17 cellular contexts compared by ENCODE assay signal in the genomic region with DNA sequence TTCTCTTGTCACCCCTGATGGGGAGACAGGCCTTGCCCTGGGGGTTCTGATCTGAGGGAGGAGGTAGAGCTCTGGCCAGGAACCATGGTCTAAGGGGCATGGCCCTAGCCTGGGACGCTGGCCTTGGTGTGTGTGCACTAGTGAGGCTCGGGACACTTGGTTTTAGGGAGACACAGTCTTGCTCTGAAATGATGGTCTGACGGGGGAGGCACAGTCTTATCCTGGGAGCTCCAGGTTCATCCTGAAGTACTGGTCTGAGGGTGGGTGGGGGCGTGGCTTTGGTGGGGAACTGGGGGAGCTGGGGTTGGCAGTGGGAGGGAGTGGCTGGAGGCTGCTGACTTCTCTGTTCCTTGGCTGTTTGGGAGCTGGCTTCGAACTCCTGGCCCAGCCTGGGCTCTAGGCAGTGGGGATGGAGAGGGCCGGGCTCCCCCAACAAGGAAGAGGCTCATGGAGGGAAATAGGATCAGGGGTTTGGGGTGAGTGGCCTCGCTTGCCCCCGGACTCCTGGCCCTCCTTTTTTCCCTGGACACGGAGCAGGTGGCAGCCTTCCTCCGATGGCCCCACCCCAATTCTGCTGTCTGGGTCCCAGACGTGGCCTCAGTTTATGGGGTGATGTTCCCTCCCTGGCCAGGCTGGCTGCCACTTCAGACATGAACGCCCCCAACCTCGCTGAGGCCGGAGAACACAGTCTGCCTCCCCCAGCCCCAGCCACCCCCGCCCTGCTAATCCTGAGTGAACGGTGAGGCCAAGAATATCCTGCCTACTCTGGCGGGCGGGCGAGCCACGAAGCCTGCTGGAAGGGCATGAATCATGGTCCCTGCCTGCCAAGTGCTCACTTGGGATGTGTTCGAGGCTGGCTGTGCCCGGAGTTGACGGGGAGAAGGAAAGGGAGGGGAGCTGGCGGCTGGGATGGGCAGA. TPM values are rescaled to one million over a fixed set of nuclear protein-coding genes. Genes with fewer than 3 reads are reported as not detected.
DNase-seq lines count a peak whose midpoint lies in the region; ATAC-seq and TF ChIP-seq lines count a peak whose summit lies in the region.
"Had no signal": no experiment of that assay in that cellular context is flagged by ENCODE, and none has a peak within 500 bp of the region (broad histone marks: within the 10 kb centered on the region; RNA-seq: fewer than 3 reads in every experiment).

No MANE protein-coding gene starts in this region.

- no peaks in the 10 kb centered on the region for H3K9me2 ChIP-seq in HCT116 (ENCODE audit: insufficient read depth)

- H3K9ac ChIP-seq in HCT116 (ENCODE audit: low read length): no peak overlapping the region

- no peaks in the 10 kb centered on the region for H3K36me3 Mint-ChIP-seq in chondrocyte (ENCODE audit: low read depth)
- H3K36me3 Mint-ChIP-seq in activated CD4-positive, alpha-beta T cell treated with anti-CD3 and anti-CD28 coated beads for 36 hours (ENCODE audit: low read depth): no peaks in the 10 kb centered on the region
- H3K36me3 Mint-ChIP-seq: activated CD8-positive, alpha-beta memory T cell treated with anti-CD3 and anti-CD28 coated beads, Interleukin-2, amount 10 ng/mL, durations not matched to agents 7 days and 5 days had no signal

- H3K4me3 ChIP-seq in HCT116 (replicated peaks in 1 of 2; ENCODE audit: low read depth in 1 of 2, low read length in 2 of 2): no peak overlapping the region
- H3K4me3 ChIP-seq: ovary had no signal

- H3K27me3 Mint-ChIP-seq in chondrocyte (ENCODE audit: low read depth): no peaks in the 10 kb centered on the region
- no peaks in the 10 kb centered on the region for H3K27me3 Mint-ChIP-seq in activated CD4-positive, alpha-beta T cell treated with anti-CD3 and anti-CD28 coated beads for 36 hours
- H3K27me3 Mint-ChIP-seq: activated CD8-positive, alpha-beta memory T cell treated with anti-CD3 and anti-CD28 coated beads, Interleukin-2, amount 10 ng/mL, durations not matched to agents 7 days and 5 days had no signal

- no peak for TF ChIP-seq POLR2A in HCT116 (IDR thresholded peaks at IDR 0.05; ENCODE audit: borderline replicate concordance, extremely low read depth, insufficient read depth, insufficient read length)

- no peak for TF ChIP-seq CTCF in HCT116 (IDR thresholded peaks at IDR 0.05 in 2 of 3, conservative IDR thresholded peaks at IDR 0.05 in 1 of 3; ENCODE audit: borderline replicate concordance in 1 of 3, insufficient read depth in 1 of 3, low read depth in 2 of 3, low read length in 2 of 3)
- no peak for TF ChIP-seq CTCF in chondrocyte (IDR thresholded peaks at IDR 0.05)

- H3K27ac ChIP-seq in HCT116 (ENCODE audit: low read depth, low read length): no peak overlapping the region
- H3K27ac ChIP-seq: ovary had no signal

- intact Hi-C loops in HCT116 (cut with micrococcal nuclease): no loop called here
- intact Hi-C loops in activated CD4-positive, alpha-beta T cell treated with anti-CD3 and anti-CD28 coated beads for 36 hours (cut with DNase I, micrococcal nuclease): no loop called here

- no peaks in the 10 kb centered on the region for H3K36me3 ChIP-seq in HCT116 (ENCODE audit: control insufficient read depth in 1 of 2, insufficient read depth in 2 of 2, low read length in 2 of 2)
- H3K36me3 ChIP-seq: ovary had no signal

- ATAC-seq in HCT116 (peak; percentile 18; the same call in 1 of the 2 replicates), HG03442 (IDR thresholded peaks at IDR 0.05; ENCODE audit: unreplicated experiment) (no peak)
- ATAC-seq in activated CD4-positive, alpha-beta T cell treated with anti-CD3 and anti-CD28 coated beads for 36 hours: no peak
- ATAC-seq: activated CD8-positive, alpha-beta memory T cell treated with anti-CD3 and anti-CD28 coated beads, Interleukin-2, amount 10 ng/mL, durations not matched to agents 7 days and 5 days had no signal

- CTCF ChIA-PET in HCT116 (lab: Charles Lee): no interaction called here
- CTCF ChIA-PET in activated CD4-positive, alpha-beta T cell treated with anti-CD3 and anti-CD28 coated beads for 36 hours (lab: Charles Lee): no interaction called here

- no peaks in the 10 kb centered on the region for H3K27me3 ChIP-seq in HCT116 (ENCODE audit: insufficient read depth, low read length)
- H3K27me3 ChIP-seq: ovary had no signal

- H3K4me2 ChIP-seq in HCT116 (ENCODE audit: low read length): no peak overlapping the region

- peak; percentile 25 for DNase-seq in ACHN
- no peak for DNase-seq in HCT116 (ENCODE audit: low read depth, low spot score)
- peak; percentile 80 for DNase-seq in chondrocyte (ENCODE audit: low spot score)
- peak; percentile 6 for DNase-seq in midbrain (lab: John Stamatoyannopoulos, UW)
- no peak for DNase-seq in activated CD4-positive, alpha-beta T cell treated with anti-CD3 and anti-CD28 coated beads for 36 hours
- no peak for DNase-seq in DMS79 treated with DMSO at 0.1 percent for 48 hours (lab: John Stamatoyannopoulos, UW)
- DNase-seq in stimulated activated CD4-positive, alpha-beta T cell treated with anti-CD3 and anti-CD28 coated beads, Interleukin-15, amount 100 ng/mL, for 24 hours: no peak
- DNase-seq: activated CD8-positive, alpha-beta memory T cell treated with anti-CD3 and anti-CD28 coated beads, Interleukin-2, amount 10 ng/mL, durations not matched to agents 7 days and 5 days; GF-D8; MM.1S; stimulated activated CD4-positive, alpha-beta T cell treated with anti-CD3 and anti-CD28 coated beads, Interleukin-2, amount 100 ng/mL, for 48 hours; stimulated activated naive CD4-positive, alpha-beta T cell had no signal

- no peak overlapping the region for H2AFZ ChIP-seq in HCT116 (ENCODE audit: low read depth, low read length, poor library complexity, severe bottlenecking)

- no peaks in the 10 kb centered on the region for H4K20me1 ChIP-seq in HCT116 (ENCODE audit: insufficient read depth)

- H3K4me1 ChIP-seq in HCT116 (ENCODE audit: control insufficient read depth in 1 of 2, insufficient read depth in 2 of 2, low read length in 2 of 2): no peaks in the 10 kb centered on the region

- peaks cover 59% of the 10 kb centered on the region for H3K4me1 Mint-ChIP-seq in chondrocyte (ENCODE audit: low read depth)
- no peaks in the 10 kb centered on the region for H3K4me1 Mint-ChIP-seq in activated CD4-positive, alpha-beta T cell treated with anti-CD3 and anti-CD28 coated beads for 36 hours
- H3K4me1 Mint-ChIP-seq: activated CD8-positive, alpha-beta memory T cell treated with anti-CD3 and anti-CD28 coated beads, Interleukin-2, amount 10 ng/mL, durations not matched to agents 7 days and 5 days had no signal

- no peaks in the 10 kb centered on the region for H3K79me2 ChIP-seq in HCT116 (ENCODE audit: insufficient read depth, low read length)

- H3K9me3 Mint-ChIP-seq in chondrocyte (ENCODE audit: low read depth): no peaks in the 10 kb centered on the region
- H3K9me3 Mint-ChIP-seq in activated CD4-positive, alpha-beta T cell treated with anti-CD3 and anti-CD28 coated beads for 36 hours (ENCODE audit: low read depth): no peaks in the 10 kb centered on the region

- BruUV-seq in HCT116 (replicated peaks; lab: Mats Ljungman, UMichigan): no TSS peak

- no peak for TF ChIP-seq RAD21 in HCT116 (IDR thresholded peaks at IDR 0.05; ENCODE audit: low read depth)

- H3K27ac Mint-ChIP-seq in chondrocyte (ENCODE audit: unreplicated experiment): peak overlapping the region; percentile 64
- no peak overlapping the region for H3K27ac Mint-ChIP-seq in activated CD4-positive, alpha-beta T cell treated with anti-CD3 and anti-CD28 coated beads for 36 hours
- H3K27ac Mint-ChIP-seq: activated CD8-positive, alpha-beta memory T cell treated with anti-CD3 and anti-CD28 coated beads, Interleukin-2, amount 10 ng/mL, durations not matched to agents 7 days and 5 days had no signal

- H3K4me3 Mint-ChIP-seq in chondrocyte (ENCODE audit: unreplicated experiment): no peak overlapping the region
- H3K4me3 Mint-ChIP-seq in activated CD4-positive, alpha-beta T cell treated with anti-CD3 and anti-CD28 coated beads for 36 hours: no peak overlapping the region
- H3K4me3 Mint-ChIP-seq: activated CD8-positive, alpha-beta memory T cell treated with anti-CD3 and anti-CD28 coated beads, Interleukin-2, amount 10 ng/mL, durations not matched to agents 7 days and 5 days had no signal

- RAD21 ChIA-PET in HCT116 (lab: Charles Lee; ENCODE audit: low non-redundant PET in 1 of 2, low total read pairs in 2 of 2, uncharacterized antibody in 2 of 2, unreplicated experiment in 2 of 2): no interaction called here

- POLR2A ChIA-PET in HCT116 (lab: Charles Lee): no interaction called here
- POLR2A ChIA-PET in activated CD4-positive, alpha-beta T cell treated with anti-CD3 and anti-CD28 coated beads for 36 hours (lab: Charles Lee): no interaction called here

- in situ Hi-C loops in ACHN (cut with HindIII; ENCODE audit: low pct_ligation_motif_present, low pct_unique_long_range_greater_than_20kb, low sequenced_read_pairs): no loop called here

- H3K9me3 ChIP-seq in HCT116 (ENCODE audit: control insufficient read depth in 1 of 2, insufficient read depth in 1 of 2, low read depth in 1 of 2, low read length in 2 of 2): no peaks in the 10 kb centered on the region
- H3K9me3 ChIP-seq: ovary had no signal

TF ChIP-seq in HCT116, 20 proteins besides CTCF, POLR2A, EP300 and RAD21 (continues in another document):
- TF ChIP-seq EZH2 (IDR thresholded peaks at IDR 0.05): no peak
- TF ChIP-seq POLR2AphosphoS5 (IDR thresholded peaks at IDR 0.05; ENCODE audit: low read depth, low read length): no peak
- no peak for TF ChIP-seq ZFX (IDR thresholded peaks at IDR 0.05)

RNA-seq across cellular contexts. Expression of a gene that starts 43.5 kb away (rescaled TPM):
- total RNA-seq in HCT116 (2021; ENCODE audit: unreplicated experiment): 1.1 TPM
- 0.81 and 0.85 TPM in 2 replicates for polyA plus RNA-seq in HCT116 (2012)
- 0.25 TPM in 1 of 3 replicates, not detected in the others for total RNA-seq in chondrocyte
- not detected for total RNA-seq in activated CD4-positive, alpha-beta T cell treated with anti-CD3 and anti-CD28 coated beads for 36 hours
- total RNA-seq: activated CD8-positive, alpha-beta memory T cell treated with anti-CD3 and anti-CD28 coated beads, Interleukin-2, amount 10 ng/mL, durations not matched to agents 7 days and 5 days; lower leg skin; NCI-H460 had no signal
- polyA plus RNA-seq: BJ, ovary had no signal

Comparison
In these comparisons a context has a peak if more than half of its experiments do, and no peak if none do; other contexts are left out.
1. DNase-seq: peak in ACHN (single experiment), chondrocyte (single experiment) and midbrain (single experiment); none in HCT116 (single experiment), activated CD4-positive, alpha-beta T cell treated with anti-CD3 and anti-CD28 coated beads for 36 hours (single experiment), DMS79 treated with DMSO at 0.1 percent for 48 hours (single experiment) and stimulated activated CD4-positive, alpha-beta T cell treated with anti-CD3 and anti-CD28 coated beads, Interleukin-15, amount 100 ng/mL, for 24 hours (single experiment).